ENCODE assay signal across 8 cellular contexts in the genomic region with DNA sequence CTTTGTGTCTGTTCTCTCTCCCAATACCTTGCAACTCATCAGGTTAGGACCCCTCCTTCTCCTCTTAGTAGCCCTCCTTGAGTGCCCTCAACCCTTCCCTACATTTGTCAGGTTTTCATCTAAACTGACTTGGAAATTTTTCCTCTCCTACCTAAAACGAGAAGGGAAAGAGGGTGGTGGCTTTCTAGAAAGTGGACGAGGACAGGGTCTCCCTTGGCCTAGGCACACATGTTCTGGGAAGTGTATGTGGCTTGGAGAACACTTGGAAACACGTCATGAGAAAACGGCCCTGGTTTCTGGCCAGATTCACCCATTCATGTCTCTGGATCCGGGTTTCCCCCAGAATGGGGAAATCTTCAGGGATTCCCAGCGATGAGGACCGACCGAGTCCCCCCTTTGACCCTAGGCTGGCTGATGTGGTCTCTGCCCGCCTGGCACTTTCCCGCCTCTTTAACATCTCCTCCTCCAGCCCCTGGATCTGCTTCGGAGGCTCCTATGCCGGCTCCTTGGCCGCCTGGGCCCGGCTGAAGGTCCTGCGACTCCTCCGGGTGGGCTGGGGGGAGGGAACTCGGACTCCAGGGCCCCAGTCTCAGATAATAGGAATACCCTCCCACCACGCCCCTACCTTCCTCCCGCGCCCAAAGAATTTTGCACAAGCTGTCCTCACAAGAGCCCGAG. TPM values are rescaled to one million over a fixed set of nuclear protein-coding genes. Genes with fewer than 3 reads are reported as not detected.
DNase-seq lines count a peak whose midpoint lies in the region; ATAC-seq and TF ChIP-seq lines count a peak whose summit lies in the region.

No MANE protein-coding gene starts in this region.

- H3K4me1 Mint-ChIP-seq in IgD-negative memory B cell = peaks cover 0 to 11% (median 5%) of the 10 kb centered on the region in 3 donors
- H3K4me1 Mint-ChIP-seq in naive thymus-derived CD4-positive, alpha-beta T cell = peaks cover 4 to 12% (median 7%) of the 10 kb centered on the region in 7 donors

- peak overlapping the region; percentile 88 to 96 (median 94) for H3K4me3 Mint-ChIP-seq in IgD-negative memory B cell
- peak overlapping the region; percentile 76 to 91 (median 86) for H3K4me3 Mint-ChIP-seq in naive thymus-derived CD4-positive, alpha-beta T cell

- H3K36me3 ChIP-seq in naive thymus-derived CD4-positive, alpha-beta T cell (ENCODE audit: control insufficient read depth in 2 of 3, insufficient read depth in 3 of 3, low read length in 3 of 3) = no peaks in the 10 kb centered on the region

- no peaks in the 10 kb centered on the region for H3K9me3 Mint-ChIP-seq in IgD-negative memory B cell
- peaks cover 0 to 4% (median 0%) of the 10 kb centered on the region in 11 donors for H3K9me3 Mint-ChIP-seq in naive thymus-derived CD4-positive, alpha-beta T cell

- ATAC-seq in naive thymus-derived CD4-positive, alpha-beta T cell = no peak
- no peak for ATAC-seq in GM18907 (IDR thresholded peaks at IDR 0.05; ENCODE audit: unreplicated experiment)
- ATAC-seq in HG02840 (IDR thresholded peaks at IDR 0.05; ENCODE audit: low FRiP score, unreplicated experiment) = no peak

- peak overlapping the region; percentile 53 for H3K4me3 ChIP-seq in AG10803 (ENCODE audit: low read length)
- H3K4me3 ChIP-seq in naive thymus-derived CD4-positive, alpha-beta T cell (ENCODE audit: low read length) = peak overlapping the region; percentile 56

- no peak for DNase-seq in AG10803 (ENCODE audit: low read depth)
- DNase-seq in cerebellum (ENCODE audit: low spot score) = peak; percentile 10
- no peak for DNase-seq in naive thymus-derived CD4-positive, alpha-beta T cell
- no peak for DNase-seq in HEK293T (ENCODE audit: extremely low spot score)
- no peak for DNase-seq in DMS79 (lab: John Stamatoyannopoulos, UW)

- POLR2A ChIA-PET in naive thymus-derived CD4-positive, alpha-beta T cell (lab: Charles Lee) = no interaction called here
- POLR2A ChIA-PET in HEK293T (lab: Yijun Ruan, JAX) = interaction anchor here (1.2 to 1.9 kb wide), 5 partner anchors 13 to 268 kb away, joined by 3 to 10 read pairs (median 7); no protein-coding TSS in a partner anchor

- H3K27ac ChIP-seq in naive thymus-derived CD4-positive, alpha-beta T cell (ENCODE audit: low read depth, low read length) = no peak overlapping the region

- peak overlapping the region in 2 of 3 donors; percentile 28 to 82 for H3K27ac Mint-ChIP-seq in IgD-negative memory B cell
- H3K27ac Mint-ChIP-seq in naive thymus-derived CD4-positive, alpha-beta T cell = no peak overlapping the region

- peaks cover 4 to 8% of the 10 kb centered on the region in 2 donors for H3K4me1 ChIP-seq in naive thymus-derived CD4-positive, alpha-beta T cell (ENCODE audit: control insufficient read depth in 2 of 2, insufficient read depth in 2 of 2, low read length in 2 of 2)

- no peak for TF ChIP-seq CTCF in AG10803 (conservative IDR thresholded peaks at IDR 0.05; ENCODE audit: low read length)

- H3K9me3 ChIP-seq in naive thymus-derived CD4-positive, alpha-beta T cell (ENCODE audit: control insufficient read depth in 2 of 3, low read length in 3 of 3) = no peaks in the 10 kb centered on the region

- peaks cover 1% of the 10 kb centered on the region for H3K27me3 Mint-ChIP-seq in IgD-negative memory B cell
- H3K27me3 Mint-ChIP-seq in naive thymus-derived CD4-positive, alpha-beta T cell = peaks cover 39 to 56% (median 52%) of the 10 kb centered on the region in 5 donors

- intact Hi-C loops in naive thymus-derived CD4-positive, alpha-beta T cell (cut with micrococcal nuclease) = no loop called here

- CTCF ChIA-PET in naive thymus-derived CD4-positive, alpha-beta T cell (lab: Charles Lee) = no interaction called here
- CTCF ChIA-PET in HEK293T (lab: Yijun Ruan, JAX) = no interaction called here

- peaks cover 2% of the 10 kb centered on the region for H3K36me3 Mint-ChIP-seq in IgD-negative memory B cell
- peaks cover 0 to 4% (median 0%) of the 10 kb centered on the region in 5 donors for H3K36me3 Mint-ChIP-seq in naive thymus-derived CD4-positive, alpha-beta T cell

- H3K27me3 ChIP-seq in naive thymus-derived CD4-positive, alpha-beta T cell (ENCODE audit: control insufficient read depth in 2 of 2, insufficient read depth in 2 of 2, low read length in 2 of 2) = peaks cover 0 to 7% of the 10 kb centered on the region in 2 donors

TF ChIP-seq in HEK293T, 16 proteins besides CTCF, POLR2A, EP300 and RAD21:
- no peak for TF ChIP-seq FOXK2 (IDR thresholded peaks at IDR 0.05)
- no peak for TF ChIP-seq ZNF384 (IDR thresholded peaks at IDR 0.05)
- TF ChIP-seq TARDBP (IDR thresholded peaks at IDR 0.05) = no peak
- TF ChIP-seq, protein P1, sequence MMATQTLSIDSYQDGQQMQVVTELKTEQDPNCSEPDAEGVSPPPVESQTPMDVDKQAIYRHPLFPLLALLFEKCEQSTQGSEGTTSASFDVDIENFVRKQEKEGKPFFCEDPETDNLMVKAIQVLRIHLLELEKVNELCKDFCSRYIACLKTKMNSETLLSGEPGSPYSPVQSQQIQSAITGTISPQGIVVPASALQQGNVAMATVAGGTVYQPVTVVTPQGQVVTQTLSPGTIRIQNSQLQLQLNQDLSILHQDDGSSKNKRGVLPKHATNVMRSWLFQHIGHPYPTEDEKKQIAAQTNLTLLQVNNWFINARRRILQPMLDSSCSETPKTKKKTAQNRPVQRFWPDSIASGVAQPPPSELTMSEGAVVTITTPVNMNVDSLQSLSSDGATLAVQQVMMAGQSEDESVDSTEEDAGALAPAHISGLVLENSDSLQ (IDR thresholded peaks at IDR 0.05) = no peak
- no peak for TF ChIP-seq ELF4 (IDR thresholded peaks at IDR 0.05)
- no peak for TF ChIP-seq BHLHE40 (IDR thresholded peaks at IDR 0.05; ENCODE audit: borderline replicate concordance)
- TF ChIP-seq SUZ12 (IDR thresholded peaks at IDR 0.05) = no peak
- no peak for TF ChIP-seq HDGF (IDR thresholded peaks at IDR 0.05; ENCODE audit: borderline replicate concordance)
- TF ChIP-seq CTBP1 (IDR thresholded peaks at IDR 0.05; ENCODE audit: borderline replicate concordance) = no peak
- TF ChIP-seq FOXM1 (IDR thresholded peaks at IDR 0.05; ENCODE audit: borderline replicate concordance) = no peak
- no peak for TF ChIP-seq ARNT (IDR thresholded peaks at IDR 0.05)
- TF ChIP-seq LEF1 (IDR thresholded peaks at IDR 0.05; ENCODE audit: borderline replicate concordance) = no peak
- no peak for TF ChIP-seq L3MBTL2 (conservative IDR thresholded peaks at IDR 0.05)
- no peak for TF ChIP-seq FOXA1 (IDR thresholded peaks at IDR 0.05)

RNA-seq across cellular contexts. Expression of a gene that starts 2.9 kb away (rescaled TPM):
- polyA plus RNA-seq in IgD-negative memory B cell = 3.2 TPM
- total RNA-seq in cerebellum = not detected
- under 1 TPM in 4 of 5 experiments, not detected in 1; 0.40 to 0.92 (median 0.55) TPM for total RNA-seq in naive thymus-derived CD4-positive, alpha-beta T cell
- polyA plus RNA-seq in naive thymus-derived CD4-positive, alpha-beta T cell = 1 to 10 TPM in 1 of 2 donors, under 1 TPM in 1; 0.82 to 2.0 TPM

Comparison
In these comparisons a context has a peak if more than half of its experiments do, and no peak if none do; other contexts are left out.
1. H3K27ac Mint-ChIP-seq: peak in IgD-negative memory B cell (2 of 3); none in naive thymus-derived CD4-positive, alpha-beta T cell (0 of 9).